ENCODE assay signal across 7 cellular contexts in genomic region chr10:110560012-110560411, GRCh38.
"Had no signal": no experiment of that assay in that cellular context is flagged by ENCODE, and none has a peak within 500 bp of the region (broad histone marks: within the 10 kb centered on the region; RNA-seq: fewer than 3 reads in every experiment).

No MANE protein-coding gene starts in this region.

- FAIRE-seq: HTR-8/SVneo had no signal

- H3K9ac ChIP-seq: KMS-11 had no signal

- DNase-seq: IMR-90, Karpas-422, KBM-7, KG1 had no signal

- H3K4me2 ChIP-seq: KMS-11 had no signal

- H3K27ac ChIP-seq: HL-60, KMS-11 had no signal
